ENCODE assay signal across 8 cellular contexts in the genomic region with DNA sequence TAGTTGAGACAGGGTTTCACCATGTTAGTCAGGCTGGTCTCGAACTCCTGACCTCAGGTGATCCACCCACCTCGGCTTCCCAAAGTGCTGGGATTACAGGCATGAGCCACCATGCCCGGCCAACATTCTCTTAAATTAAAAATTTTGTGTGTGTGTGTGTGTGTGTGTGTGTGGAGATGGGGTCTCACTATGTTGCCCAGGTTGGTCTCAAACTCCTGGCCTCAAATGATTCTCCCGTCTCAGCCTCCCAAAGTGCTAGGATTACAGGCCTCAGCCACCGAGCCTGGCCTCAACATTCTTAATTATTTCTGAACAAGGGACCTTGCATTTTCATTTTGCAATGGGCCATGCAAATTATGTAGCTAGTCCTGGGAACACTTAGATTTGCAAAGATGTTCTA. TPM values are rescaled to one million over a fixed set of nuclear protein-coding genes. Genes with fewer than 3 reads are reported as not detected.
"Had no signal": no experiment of that assay in that cellular context is flagged by ENCODE, and none has a peak within 500 bp of the region (broad histone marks: within the 10 kb centered on the region; RNA-seq: fewer than 3 reads in every experiment).

No MANE protein-coding gene starts in this region.

RNA-seq across cellular contexts. Expression of gene FBXO17, which starts 9.4 kb away (rescaled TPM):
- total RNA-seq: naive thymus-derived CD8-positive, alpha-beta T cell; natural killer cell; natural killer cell treated with Interleukin-12 subunit alpha and Interleukin-12 subunit beta and Interleukin-15 and Interleukin-18, amount 100 ng/mL, for 72 hours had no signal
- polyA plus RNA-seq: naive thymus-derived CD8-positive, alpha-beta T cell; neural cell had no signal

RNA-seq across cellular contexts. Expression of gene CCER2, which starts 54.2 kb away (rescaled TPM):
- total RNA-seq: osteoblast, pulmonary artery endothelial cell, right atrium auricular region, smooth muscle cell had no signal
- polyA plus RNA-seq: naive thymus-derived CD8-positive, alpha-beta T cell; smooth muscle cell had no signal
